ENCODE assay signal across 1 cellular context in the genomic region with DNA sequence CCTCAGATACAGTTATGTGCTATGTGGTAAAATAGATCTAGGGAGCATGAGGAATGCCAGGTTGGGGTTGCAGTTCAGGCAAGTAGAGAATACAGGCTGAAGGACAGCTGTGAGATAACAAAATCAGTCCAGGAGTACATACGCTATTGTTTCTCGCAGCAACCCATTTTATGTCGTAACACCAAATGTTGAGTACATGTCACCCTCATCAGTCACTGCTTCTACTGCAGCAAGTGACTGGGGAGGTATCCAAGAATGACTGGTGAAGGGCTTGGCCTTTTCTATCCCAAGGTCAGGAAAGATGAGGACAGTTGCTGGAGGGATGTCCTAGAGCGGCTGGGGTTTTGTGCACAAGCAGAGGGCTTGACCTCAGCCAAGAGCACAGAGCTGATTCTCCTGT.
TF ChIP-seq lines count a peak whose summit lies in the region.

No MANE protein-coding gene starts in this region.

TF ChIP-seq in H1, 55 proteins besides CTCF, POLR2A, EP300 and RAD21:
- no peak for TF ChIP-seq TAF7 (optimal IDR thresholded peaks at IDR 0.05; ENCODE audit: borderline replicate concordance, low read depth, low read length)
- no peak for TF ChIP-seq CBX5 (IDR thresholded peaks at IDR 0.05; ENCODE audit: low read depth, low read length)
- TF ChIP-seq ASH2L (IDR thresholded peaks at IDR 0.05; ENCODE audit: low read length): no peak
- TF ChIP-seq USF2 (IDR thresholded peaks at IDR 0.05; ENCODE audit: low read length): no peak
- no peak for TF ChIP-seq HDAC2 (IDR thresholded peaks at IDR 0.05; ENCODE audit: borderline replicate concordance in 1 of 2, low read depth in 2 of 2, low read length in 2 of 2)
- TF ChIP-seq KDM1A (IDR thresholded peaks at IDR 0.05; ENCODE audit: borderline replicate concordance, low read length): no peak
- no peak for TF ChIP-seq SIRT6 (IDR thresholded peaks at IDR 0.05; ENCODE audit: low read length)
- no peak for TF ChIP-seq PHF8 (conservative IDR thresholded peaks at IDR 0.05; ENCODE audit: low read depth, low read length)
- TF ChIP-seq NANOG (IDR thresholded peaks at IDR 0.05; ENCODE audit: insufficient read depth, low read depth, low read length, poor library complexity, severe bottlenecking): no peak
- TF ChIP-seq CBX8 (IDR thresholded peaks at IDR 0.05; ENCODE audit: borderline replicate concordance, low read depth, low read length): no peak
- no peak for TF ChIP-seq SIN3A (conservative IDR thresholded peaks at IDR 0.05 in 1 of 2, IDR thresholded peaks at IDR 0.05 in 1 of 2; ENCODE audit: low read depth in 1 of 2, low read length in 2 of 2)
- TF ChIP-seq EZH2 (IDR thresholded peaks at IDR 0.05; ENCODE audit: low read depth, low read length, severe bottlenecking): no peak
- no peak for TF ChIP-seq SRF (IDR thresholded peaks at IDR 0.05; ENCODE audit: low read depth, low read length)
- TF ChIP-seq ATF2 (IDR thresholded peaks at IDR 0.05; ENCODE audit: low read length): no peak
- no peak for TF ChIP-seq CEBPB (IDR thresholded peaks at IDR 0.05; ENCODE audit: low read depth, low read length)
- no peak for TF ChIP-seq SIX5 (IDR thresholded peaks at IDR 0.05; ENCODE audit: low read depth, low read length)
- TF ChIP-seq JUND (IDR thresholded peaks at IDR 0.05; ENCODE audit: low read length): no peak
- no peak for TF ChIP-seq CTBP2 (IDR thresholded peaks at IDR 0.05; ENCODE audit: borderline replicate concordance, insufficient read depth, insufficient read length, low read length)
- TF ChIP-seq POLR2AphosphoS5 (IDR thresholded peaks at IDR 0.05; ENCODE audit: low read depth, low read length): no peak
